ENCODE assay signal across 8 cellular contexts in genomic region chr16:56608876-56609462, GRCh38. TPM values are rescaled to one million over a fixed set of nuclear protein-coding genes. Genes with fewer than 3 reads are reported as not detected.
A peak's percentile ranks its signal among the peaks of the same experiment; 100 is the strongest.
DNase-seq lines count a peak whose midpoint lies in the region; ATAC-seq and TF ChIP-seq lines count a peak whose summit lies in the region.

No MANE protein-coding gene starts in this region.

- CTCF ChIA-PET in OCI-LY7 (lab: Charles Lee; ENCODE audit: unreplicated experiment) = no interaction called here

- H3K36me3 ChIP-seq in OCI-LY7 (ENCODE audit: insufficient read depth, low read length) = no peaks in the 10 kb centered on the region
- H3K36me3 ChIP-seq in effector memory CD4-positive, alpha-beta T cell (ENCODE audit: control insufficient read depth, insufficient read depth, low read length) = no peaks in the 10 kb centered on the region

- H3K27me3 ChIP-seq in effector memory CD4-positive, alpha-beta T cell (replicated peaks; ENCODE audit: control insufficient read depth, insufficient read depth, low read length, poor library complexity, severe bottlenecking) = no peaks in the 10 kb centered on the region

- POLR2A ChIA-PET in OCI-LY7 (lab: Charles Lee) = no interaction called here

- TF ChIP-seq CTCF in GM12875 (IDR thresholded peaks at IDR 0.05; ENCODE audit: borderline replicate concordance, insufficient read depth, low read depth, low read length) (no peak), OCI-LY7 (conservative IDR thresholded peaks at IDR 0.05; ENCODE audit: low read length) (0 out of 2 replicates have a peak, but pooled peaks have one; percentile 20), natural killer cell (IDR thresholded peaks at IDR 0.05) (no peak)

- DNase-seq in OCI-LY7 (ENCODE audit: low spot score) (no peak), natural killer cell (peak; percentile 18), T-helper 9 cell (no peak), activated gamma-delta T cell (lab: John Stamatoyannopoulos, UW) (no peak), foreskin melanocyte (no peak)
- no peak for DNase-seq in effector memory CD4-positive, alpha-beta T cell

- H3K27ac Mint-ChIP-seq in natural killer cell = peak overlapping the region; percentile 89 to 96

- H3K9me3 ChIP-seq in OCI-LY7 (ENCODE audit: low read length) = no peaks in the 10 kb centered on the region
- H3K9me3 ChIP-seq in effector memory CD4-positive, alpha-beta T cell (ENCODE audit: control insufficient read depth, low read length) = no peaks in the 10 kb centered on the region

- intact Hi-C loops in OCI-LY7 (cut with micrococcal nuclease; ENCODE audit: unreplicated experiment) (no loop called here), natural killer cell (cut with micrococcal nuclease) (loop anchor here (1.0 kb wide), 1 partner anchor 73 kb away; the partner anchor contains the start of gene MT1X)

- H3K79me2 ChIP-seq in OCI-LY7 (ENCODE audit: insufficient read depth, low read depth, low read length) = no peaks in the 10 kb centered on the region

- ATAC-seq in natural killer cell (no peak), HG03139 (IDR thresholded peaks at IDR 0.05; ENCODE audit: unreplicated experiment) (no peak)

- H4K20me1 ChIP-seq in OCI-LY7 (ENCODE audit: insufficient read depth, low read length) = no peaks in the 10 kb centered on the region

- H3K36me3 Mint-ChIP-seq in natural killer cell = no peaks in the 10 kb centered on the region

- H3K4me3 ChIP-seq in GM12875 (ENCODE audit: low read depth, low read length) (peak overlapping the region; percentile 17), OCI-LY7 (ENCODE audit: low read depth, low read length, poor library complexity, severe bottlenecking) (peak overlapping the region; percentile 66)
- H3K4me3 ChIP-seq in effector memory CD4-positive, alpha-beta T cell (ENCODE audit: insufficient read depth, low read depth, low read length, poor library complexity, severe bottlenecking) = peak overlapping the region; percentile 72

- H3K4me1 Mint-ChIP-seq in natural killer cell = peaks cover 50 to 51% of the 10 kb centered on the region in 2 donors

- H3K4me3 Mint-ChIP-seq in natural killer cell = peak overlapping the region; percentile 95

- BruUV-seq in OCI-LY7 (replicated peaks; lab: Mats Ljungman, UMichigan) = TSS peak; percentile 71

- peak overlapping the region; percentile 78 for H3K4me2 ChIP-seq in OCI-LY7 (ENCODE audit: low read length)

- no peaks in the 10 kb centered on the region for H3K27me3 Mint-ChIP-seq in natural killer cell (ENCODE audit: low read depth in 2 of 2)

- no peak overlapping the region for H3K27ac ChIP-seq in OCI-LY7 (ENCODE audit: low read depth, low read length, poor library complexity, severe bottlenecking)
- H3K27ac ChIP-seq in effector memory CD4-positive, alpha-beta T cell (ENCODE audit: insufficient read depth, low read length, poor library complexity, severe bottlenecking) = peak overlapping the region; percentile 82

- H2AFZ ChIP-seq in OCI-LY7 (ENCODE audit: low read length) = peak overlapping the region; percentile 81; the same call in 1 of the 2 replicates

- no peaks in the 10 kb centered on the region for H3K9me2 ChIP-seq in OCI-LY7 (ENCODE audit: insufficient read depth, low read length)

- peaks cover 52% of the 10 kb centered on the region for H3K4me1 ChIP-seq in OCI-LY7 (ENCODE audit: insufficient read depth, low read length, poor library complexity, severe bottlenecking)
- H3K4me1 ChIP-seq in effector memory CD4-positive, alpha-beta T cell (ENCODE audit: control insufficient read depth, insufficient read depth, low read length, poor library complexity, severe bottlenecking) = peaks cover 36% of the 10 kb centered on the region

- H3K9me3 Mint-ChIP-seq in natural killer cell = no peaks in the 10 kb centered on the region

RNA-seq across cellular contexts. Expression of gene MT2A, which starts 0.6 kb away (rescaled TPM):
- 27.2 and 40.0 TPM in 2 replicates for total RNA-seq in OCI-LY7 (2014; rRNA removed; shearing (Covaris generic))
- total RNA-seq in OCI-LY7 (2022) (5.7 and 9.3 TPM in 2 replicates), natural killer cell (10 to 100 TPM; 33.0 to 81.5 (median 70.6) TPM)

RNA-seq across cellular contexts. Expression of gene MT1E, which starts 16.6 kb away (rescaled TPM):
- not detected in 2 replicates for total RNA-seq in OCI-LY7 (2014; rRNA removed; shearing (Covaris generic))
- total RNA-seq in OCI-LY7 (2022) = not detected in 2 replicates
- total RNA-seq in natural killer cell = 1 to 10 TPM in 1 of 3 donors, under 1 TPM in 1, not detected in 1; 0.40 to 3.2 TPM

RNA-seq across cellular contexts. Expression of gene MT3, which starts 19.6 kb away (rescaled TPM):
- total RNA-seq in OCI-LY7 (2014; rRNA removed; shearing (Covaris generic)) = not detected in 2 replicates
- total RNA-seq in OCI-LY7 (2022) (not detected in 2 replicates), natural killer cell (not detected)

RNA-seq across cellular contexts. Expression of gene MT1M, which starts 23.5 kb away (rescaled TPM):
- total RNA-seq in OCI-LY7 (2014; rRNA removed; shearing (Covaris generic)) = not detected in 2 replicates
- not detected in 2 replicates for total RNA-seq in OCI-LY7 (2022)
- not detected for total RNA-seq in natural killer cell

RNA-seq across cellular contexts. Expression of gene MT1A, which starts 29.5 kb away (rescaled TPM):
- total RNA-seq in OCI-LY7 (2014; rRNA removed; shearing (Covaris generic)) = not detected in 2 replicates
- total RNA-seq in OCI-LY7 (2022) (not detected in 2 replicates), natural killer cell (not detected)

Comparison
In these comparisons a context has a peak if more than half of its experiments do, and no peak if none do; other contexts are left out.
1. H3K4me3 ChIP-seq: peak in every context shown above with its lines; median percentile 72 in effector memory CD4-positive, alpha-beta T cell; 66 in OCI-LY7; 17 in GM12875.